Comparison of ENCODE assay signal across 22 cellular contexts in genomic region chr6:38322123-38322522, GRCh38.
DNase-seq lines count a peak whose midpoint lies in the region; ATAC-seq, FAIRE-seq and TF ChIP-seq lines count a peak whose summit lies in the region.
"Had no signal": no experiment of that assay in that cellular context is flagged by ENCODE, and none has a peak within 500 bp of the region (broad histone marks: within the 10 kb centered on the region; RNA-seq: fewer than 3 reads in every experiment).

No MANE protein-coding gene starts in this region.

- H3K27me3 ChIP-seq in endocrine pancreas (ENCODE audit: control insufficient read depth, insufficient read depth, low read length) (no peaks in the 10 kb centered on the region), PC-3 (ENCODE audit: low read length) (no peaks in the 10 kb centered on the region)
- H3K27me3 ChIP-seq: BE2C had no signal

- H3K4me3 ChIP-seq in endocrine pancreas (ENCODE audit: control insufficient read depth, insufficient read depth, low read length): peak overlapping the region; percentile 35
- no peak overlapping the region for H3K4me3 ChIP-seq in PC-3 (ENCODE audit: low read length)

- H3K9me3 Mint-ChIP-seq in effector memory CD8-positive, alpha-beta T cell: no peaks in the 10 kb centered on the region
- H3K9me3 Mint-ChIP-seq: HFFc6 had no signal

- POLR2A ChIA-PET in PC-3 (lab: Charles Lee; ENCODE audit: unreplicated experiment): no interaction called here

- H2AFZ ChIP-seq in PC-3 (ENCODE audit: low read length): no peak overlapping the region

- no peak overlapping the region for H3K4me3 Mint-ChIP-seq in effector memory CD8-positive, alpha-beta T cell
- H3K4me3 Mint-ChIP-seq: HFFc6 had no signal

- H3K27ac ChIP-seq in PC-3 (ENCODE audit: low read length): no peak overlapping the region
- H3K27ac ChIP-seq: RWPE1 had no signal

- peak; percentile 63 for DNase-seq in RCC 7860 (ENCODE audit: low spot score)
- peak; percentile 1 for DNase-seq in kidney glomerular epithelial cell (lab: John Stamatoyannopoulos, UW)
- DNase-seq in renal cortical epithelial cell (ENCODE audit: low read depth): peak; percentile 89
- DNase-seq in PC-3: no peak
- DNase-seq in effector memory CD8-positive, alpha-beta T cell: no peak
- no peak for DNase-seq in erythroblast (lab: John Stamatoyannopoulos, UW)
- DNase-seq: BE2C, EL, GF-D8, H7, HFFc6, KBM-7, NCI-H1092 treated with DMSO at 0.1 percent for 48 hours, NCI-H146, NCI-H2029 treated with DMSO at 0.1 percent for 48 hours, NCI-H446, NCI-H526, SHP77 treated with DMSO at 0.1 percent for 48 hours, SK-N-SH had no signal

- no peaks in the 10 kb centered on the region for H3K79me2 ChIP-seq in PC-3 (ENCODE audit: low read length)

- H3K9ac ChIP-seq in endocrine pancreas (ENCODE audit: control insufficient read depth, insufficient read depth, low read length) (no peak overlapping the region), PC-3 (ENCODE audit: low read length) (no peak overlapping the region)
- H3K9ac ChIP-seq: SK-N-SH had no signal

- H3K9me3 ChIP-seq in endocrine pancreas (ENCODE audit: control insufficient read depth, low read length) (no peaks in the 10 kb centered on the region), PC-3 (ENCODE audit: low read length) (no peaks in the 10 kb centered on the region)
- H3K9me3 ChIP-seq: BE2C, SK-N-SH had no signal

- intact Hi-C loops in PC-3 (cut with micrococcal nuclease): no loop called here

- H3K27me3 Mint-ChIP-seq in effector memory CD8-positive, alpha-beta T cell: no peaks in the 10 kb centered on the region

- H4K20me1 ChIP-seq in PC-3 (ENCODE audit: low read length): no peaks in the 10 kb centered on the region

- H3K36me3 ChIP-seq in endocrine pancreas (ENCODE audit: control insufficient read depth, insufficient read depth, low read length) (no peaks in the 10 kb centered on the region), PC-3 (ENCODE audit: low read depth, low read length) (no peaks in the 10 kb centered on the region)
- H3K36me3 ChIP-seq: BE2C had no signal

- no peak overlapping the region for H3K27ac Mint-ChIP-seq in effector memory CD8-positive, alpha-beta T cell
- H3K27ac Mint-ChIP-seq: HFFc6 had no signal

- H3K4me1 Mint-ChIP-seq in effector memory CD8-positive, alpha-beta T cell (ENCODE audit: low read depth in 2 of 2): peaks cover 1 to 24% of the 10 kb centered on the region in 2 donors

- BruUV-seq in PC-3 (replicated peaks; lab: Mats Ljungman, UMichigan): no TSS peak

- no peak for TF ChIP-seq POLR2A in erythroblast (IDR thresholded peaks at IDR 0.05; ENCODE audit: low read length)

- H3F3A ChIP-seq in PC-3 (ENCODE audit: low read length, unreplicated experiment): no peaks in the 10 kb centered on the region

- CTCF ChIA-PET in PC-3 (lab: Charles Lee): no interaction called here

- ATAC-seq in PC-3 (no peak), HG03571 (IDR thresholded peaks at IDR 0.05; ENCODE audit: unreplicated experiment) (no peak)
- no peak for ATAC-seq in effector memory CD8-positive, alpha-beta T cell (replicated peaks)

- no peaks in the 10 kb centered on the region for H3K9me2 ChIP-seq in PC-3 (replicated peaks; ENCODE audit: low read length)
- H3K9me2 ChIP-seq: SK-N-SH had no signal

- H3K4me2 ChIP-seq in PC-3 (ENCODE audit: low read length): no peak overlapping the region
- H3K4me2 ChIP-seq: SK-N-SH had no signal

- peak; percentile 62 for FAIRE-seq in RCC 7860 (lab: Jason Lieb, UNC)

- H3K4me1 ChIP-seq in endocrine pancreas (ENCODE audit: control insufficient read depth, insufficient read depth, low read length) (peaks cover 18% of the 10 kb centered on the region), PC-3 (ENCODE audit: insufficient read depth, low read length) (no peaks in the 10 kb centered on the region)
- H3K4me1 ChIP-seq: BE2C had no signal

- no peak for TF ChIP-seq CTCF in PC-3 (conservative IDR thresholded peaks at IDR 0.05; ENCODE audit: low read depth, low read length)

- H3K36me3 Mint-ChIP-seq in effector memory CD8-positive, alpha-beta T cell (ENCODE audit: insufficient read depth): peaks cover 9% of the 10 kb centered on the region

Comparison
In these comparisons a context has a peak if more than half of its experiments do, and no peak if none do; other contexts are left out.
1. DNase-seq: peak in RCC 7860 (single experiment), kidney glomerular epithelial cell (single experiment) and renal cortical epithelial cell (single experiment); none in PC-3 (single experiment), effector memory CD8-positive, alpha-beta T cell (0 of 3) and erythroblast (0 of 2).